1 cellular context compared by ENCODE assay signal in the genomic region with DNA sequence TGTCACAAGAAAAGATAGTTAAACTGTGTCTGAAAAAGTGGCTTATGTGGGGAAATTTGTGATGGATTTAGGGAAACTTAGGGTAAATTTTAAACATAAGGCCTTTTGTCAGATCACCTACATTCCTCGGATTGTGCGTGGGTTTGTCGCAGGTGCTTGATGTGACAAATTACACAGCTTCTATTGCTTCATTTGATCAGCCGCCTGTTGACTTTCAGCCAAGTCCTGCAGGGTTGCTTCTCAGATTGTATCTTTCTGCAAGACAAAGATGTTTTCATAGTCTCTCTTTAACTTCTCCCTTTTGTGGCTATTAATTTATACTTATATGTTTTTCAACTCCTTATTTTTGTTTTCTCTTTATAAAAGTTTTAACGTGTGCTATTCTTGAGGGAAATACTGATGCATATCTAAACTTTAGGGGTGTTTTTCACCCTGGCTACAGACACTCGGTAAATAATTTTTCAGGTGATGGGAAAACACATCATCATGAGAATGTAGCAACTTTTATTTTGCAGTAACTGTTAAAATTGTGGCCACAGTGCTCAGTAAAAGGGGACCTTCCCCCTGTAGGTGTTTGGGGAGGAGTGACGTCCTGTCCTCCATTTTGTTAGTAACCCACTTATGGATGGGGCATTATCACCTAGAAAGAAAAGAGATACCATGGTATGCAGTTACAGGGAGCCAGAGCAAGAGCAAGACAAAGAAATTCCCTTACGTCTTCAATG.
TF ChIP-seq lines count a peak whose summit lies in the region.

No MANE protein-coding gene starts in this region.

TF ChIP-seq in K562, 482 proteins besides CTCF, POLR2A, EP300 and RAD21:
- 0 out of 2 replicates have a peak, but pooled peaks have one; percentile 29 for TF ChIP-seq CEBPB (tag; IDR thresholded peaks at IDR 0.05)
- no peak for TF ChIP-seq CEBPG (CRISPR knock-in tag; IDR thresholded peaks at IDR 0.05)
- TF ChIP-seq CEBPG (tag; conservative IDR thresholded peaks at IDR 0.05 in 1 of 2, IDR thresholded peaks at IDR 0.05 in 1 of 2) = peak in 1 of 2 experiments; percentile 56; a peak in 2 of 4 replicates
- peak; percentile 37; the same call in 1 of the 2 replicates for TF ChIP-seq NFIC (IDR thresholded peaks at IDR 0.05)
- TF ChIP-seq FOXK2 (conservative IDR thresholded peaks at IDR 0.05 in 1 of 2, IDR thresholded peaks at IDR 0.05 in 1 of 2; ENCODE audit: low read depth in 2 of 2) = no peak
